Comparison of ENCODE assay signal across 20 cellular contexts in genomic region chr6:37177950-37178517, GRCh38. TPM values are rescaled to one million over a fixed set of nuclear protein-coding genes. Genes with fewer than 3 reads are reported as not detected.
A peak's percentile ranks its signal among the peaks of the same experiment; 100 is the strongest.
DNase-seq lines count a peak whose midpoint lies in the region; ATAC-seq and TF ChIP-seq lines count a peak whose summit lies in the region.
"Had no signal": no experiment of that assay in that cellular context is flagged by ENCODE, and none has a peak within 500 bp of the region (broad histone marks: within the 10 kb centered on the region; RNA-seq: fewer than 3 reads in every experiment).

No MANE protein-coding gene starts in this region.

- ATAC-seq in activated naive CD4-positive, alpha-beta T cell treated with anti-CD3 and anti-CD28 coated beads, Interleukin-2, amount 50 U/mL, for 72 hours, result no peak
- ATAC-seq in stimulated activated effector memory CD8-positive, alpha-beta T cell treated with anti-CD3 and anti-CD28 coated beads, Interleukin-12 subunit alpha, Interleukin-12 subunit beta, amount 100 ng/mL, for 72 hours, result no peak
- ATAC-seq: left colon had no signal

- DNase-seq in activated naive CD4-positive, alpha-beta T cell treated with anti-CD3 and anti-CD28 coated beads, Interleukin-2, amount 50 U/mL, for 72 hours (ENCODE audit: low spot score in 2 of 2), result no peak
- DNase-seq in HL-60 (ENCODE audit: low read depth in 1 of 2, low spot score in 1 of 2) (no peak), NCI-H1092 treated with DMSO at 0.1 percent for 48 hours (lab: John Stamatoyannopoulos, UW) (no peak), NCI-H526 (lab: John Stamatoyannopoulos, UW) (no peak), NK-92 (lab: John Stamatoyannopoulos, UW; ENCODE audit: unreplicated experiment) (no peak)
- DNase-seq in activated naive CD8-positive, alpha-beta T cell treated with anti-CD3 and anti-CD28 coated beads for 36 hours, result no peak
- no peak for DNase-seq in stimulated activated effector memory CD8-positive, alpha-beta T cell treated with anti-CD3 and anti-CD28 coated beads, Interleukin-12 subunit alpha, Interleukin-12 subunit beta, amount 100 ng/mL, for 72 hours (ENCODE audit: low spot score in 2 of 2)
- DNase-seq: activated CD4-positive, alpha-beta T cell treated with anti-CD3 and anti-CD28 coated beads for 1 hour; activated T-cell treated with anti-CD3 and anti-CD28 coated beads for 4 hours; COR-L47; cortex of kidney; left colon; NCI-H2081 treated with DMSO at 0.1 percent for 48 hours; RPMI8226; stimulated activated naive CD4-positive, alpha-beta T cell; tibial artery had no signal

- H3K36me3 Mint-ChIP-seq in activated naive CD4-positive, alpha-beta T cell treated with anti-CD3 and anti-CD28 coated beads, Interleukin-2, amount 50 U/mL, for 24 hours, result peaks cover 27% of the 10 kb centered on the region
- peaks cover 32 to 51% of the 10 kb centered on the region in 2 donors for H3K36me3 Mint-ChIP-seq in activated naive CD4-positive, alpha-beta T cell treated with anti-CD3 and anti-CD28 coated beads, Interleukin-2, amount 50 U/mL, for 72 hours
- H3K36me3 Mint-ChIP-seq in activated naive CD8-positive, alpha-beta T cell treated with anti-CD3 and anti-CD28 coated beads for 36 hours, result peaks cover 50% of the 10 kb centered on the region
- H3K36me3 Mint-ChIP-seq in stimulated activated effector memory CD8-positive, alpha-beta T cell treated with anti-CD3 and anti-CD28 coated beads, Interleukin-12 subunit alpha, Interleukin-12 subunit beta, amount 100 ng/mL, for 72 hours, result peaks cover 55% of the 10 kb centered on the region

- H3K4me1 Mint-ChIP-seq in activated naive CD4-positive, alpha-beta T cell treated with anti-CD3 and anti-CD28 coated beads, Interleukin-2, amount 50 U/mL, for 24 hours, result peaks cover 75% of the 10 kb centered on the region
- H3K4me1 Mint-ChIP-seq in activated naive CD8-positive, alpha-beta T cell treated with anti-CD3 and anti-CD28 coated beads for 36 hours, result peaks cover 70% of the 10 kb centered on the region
- H3K4me1 Mint-ChIP-seq in stimulated activated effector memory CD8-positive, alpha-beta T cell treated with anti-CD3 and anti-CD28 coated beads, Interleukin-12 subunit alpha, Interleukin-12 subunit beta, amount 100 ng/mL, for 72 hours, result peaks cover 78% of the 10 kb centered on the region

- H3K27me3 ChIP-seq in HL-60 (ENCODE audit: insufficient read depth, poor library complexity, severe bottlenecking), result no peaks in the 10 kb centered on the region
- H3K27me3 ChIP-seq: breast epithelium, tibial artery had no signal

- no peaks in the 10 kb centered on the region for H3K27me3 Mint-ChIP-seq in activated naive CD4-positive, alpha-beta T cell treated with anti-CD3 and anti-CD28 coated beads, Interleukin-2, amount 50 U/mL, for 24 hours
- H3K27me3 Mint-ChIP-seq in activated naive CD8-positive, alpha-beta T cell treated with anti-CD3 and anti-CD28 coated beads for 36 hours, result no peaks in the 10 kb centered on the region

- no peaks in the 10 kb centered on the region for H3K9me3 Mint-ChIP-seq in activated naive CD4-positive, alpha-beta T cell treated with anti-CD3 and anti-CD28 coated beads, Interleukin-2, amount 50 U/mL, for 24 hours
- H3K9me3 Mint-ChIP-seq in activated naive CD4-positive, alpha-beta T cell treated with anti-CD3 and anti-CD28 coated beads, Interleukin-2, amount 50 U/mL, for 72 hours, result no peaks in the 10 kb centered on the region
- H3K9me3 Mint-ChIP-seq in activated naive CD8-positive, alpha-beta T cell treated with anti-CD3 and anti-CD28 coated beads for 36 hours, result peaks cover 6% of the 10 kb centered on the region
- H3K9me3 Mint-ChIP-seq in stimulated activated effector memory CD8-positive, alpha-beta T cell treated with anti-CD3 and anti-CD28 coated beads, Interleukin-12 subunit alpha, Interleukin-12 subunit beta, amount 100 ng/mL, for 72 hours, result no peaks in the 10 kb centered on the region
- H3K9me3 Mint-ChIP-seq: nephron had no signal

- H3K27ac Mint-ChIP-seq in activated naive CD4-positive, alpha-beta T cell treated with anti-CD3 and anti-CD28 coated beads, Interleukin-2, amount 50 U/mL, for 24 hours, result peak overlapping the region; percentile 30
- peak overlapping the region in 1 of 2 donors; percentile 67 for H3K27ac Mint-ChIP-seq in activated naive CD4-positive, alpha-beta T cell treated with anti-CD3 and anti-CD28 coated beads, Interleukin-2, amount 50 U/mL, for 72 hours
- H3K27ac Mint-ChIP-seq in activated naive CD8-positive, alpha-beta T cell treated with anti-CD3 and anti-CD28 coated beads for 36 hours, result peak overlapping the region; percentile 21
- peak overlapping the region; percentile 85 for H3K27ac Mint-ChIP-seq in stimulated activated effector memory CD8-positive, alpha-beta T cell treated with anti-CD3 and anti-CD28 coated beads, Interleukin-12 subunit alpha, Interleukin-12 subunit beta, amount 100 ng/mL, for 72 hours
- H3K27ac Mint-ChIP-seq: nephron had no signal

- H3K4me3 Mint-ChIP-seq in activated naive CD4-positive, alpha-beta T cell treated with anti-CD3 and anti-CD28 coated beads, Interleukin-2, amount 50 U/mL, for 24 hours, result no peak overlapping the region
- no peak overlapping the region for H3K4me3 Mint-ChIP-seq in activated naive CD8-positive, alpha-beta T cell treated with anti-CD3 and anti-CD28 coated beads for 36 hours
- H3K4me3 Mint-ChIP-seq in stimulated activated effector memory CD8-positive, alpha-beta T cell treated with anti-CD3 and anti-CD28 coated beads, Interleukin-12 subunit alpha, Interleukin-12 subunit beta, amount 100 ng/mL, for 72 hours, result no peak overlapping the region
- H3K4me3 Mint-ChIP-seq: nephron had no signal

- no peak overlapping the region for H3K4me3 ChIP-seq in HL-60 (replicated peaks; ENCODE audit: insufficient read depth, low read length)
- H3K4me3 ChIP-seq: breast epithelium, SK-N-MC, tibial artery had no signal

- H3K27ac ChIP-seq in HL-60 (replicated peaks), result peak overlapping the region; percentile 64
- H3K27ac ChIP-seq: breast epithelium, SK-N-MC, tibial artery had no signal

- TF ChIP-seq CTCF in HL-60 (IDR thresholded peaks at IDR 0.05; ENCODE audit: insufficient read depth, low read length), result no peak

RNA-seq across cellular contexts. Expression of gene PIM1, which starts 8.1 kb away (rescaled TPM):
- 100 to 1,000 TPM; 280 to 408 TPM for total RNA-seq in activated naive CD4-positive, alpha-beta T cell treated with anti-CD3 and anti-CD28 coated beads, Interleukin-2, amount 50 U/mL, for 72 hours
- total RNA-seq in activated naive CD8-positive, alpha-beta T cell treated with anti-CD3 and anti-CD28 coated beads for 36 hours, result 100 to 1,000 TPM; 166 to 168 TPM
